In genomic region chrX:12378263-12378662, GRCh38 we compare ENCODE assay signal across 21 cellular contexts.
"Had no signal": no experiment of that assay in that cellular context is flagged by ENCODE, and none has a peak within 500 bp of the region (broad histone marks: within the 10 kb centered on the region; RNA-seq: fewer than 3 reads in every experiment).

No MANE protein-coding gene starts in this region.

- H3K36me3 ChIP-seq: brain microvascular endothelial cell had no signal

- H3K4me3 ChIP-seq: SK-N-MC had no signal

- DNase-seq: activated CD4-positive, alpha-beta T cell treated with anti-CD3 and anti-CD28 coated beads for 36 hours; activated CD8-positive, alpha-beta memory T cell treated with anti-CD3 and anti-CD28 coated beads, Interleukin-2, amount 50 U/mL, for 4 hours; activated CD8-positive, alpha-beta T cell treated with anti-CD3 and anti-CD28 coated beads for 36 hours; activated gamma-delta T cell treated with Interleukin-2 at 50 U/mL for 16 hours; activated naive CD4-positive, alpha-beta T cell treated with anti-CD3 and anti-CD28 coated beads, Interleukin-2, amount 10 ng/mL, durations not matched to agents 7 days and 5 days; activated naive CD8-positive, alpha-beta T cell treated with anti-CD3 and anti-CD28 coated beads for 36 hours; activated T-cell treated with anti-CD3 and anti-CD28 coated beads, Interleukin-2, amount 50 U/mL, for 72 hours; brain microvascular endothelial cell; cerebellar nuclear complex; MV-4-11; NCI-H1105 treated with DMSO at 0.1 percent for 48 hours; NCI-H146; NCI-H2029; NCI-H2107; NCI-H748 treated with DMSO at 0.1 percent for 48 hours; T-cell; T-helper 2 cell; T1000 had no signal

- H3K27me3 ChIP-seq: brain microvascular endothelial cell had no signal

- H3K27ac ChIP-seq: brain microvascular endothelial cell, KMS-11, SK-N-MC, VCaP had no signal

- ATAC-seq: activated CD4-positive, alpha-beta T cell treated with anti-CD3 and anti-CD28 coated beads for 36 hours; activated CD8-positive, alpha-beta T cell treated with anti-CD3 and anti-CD28 coated beads for 36 hours; activated T-cell treated with anti-CD3 and anti-CD28 coated beads, Interleukin-2, amount 50 U/mL, for 72 hours; T-cell had no signal
